9 cellular contexts compared by ENCODE assay signal in genomic region chr16:75621170-75621477, GRCh38. TPM values are rescaled to one million over a fixed set of nuclear protein-coding genes. Genes with fewer than 3 reads are reported as not detected.
A peak's percentile ranks its signal among the peaks of the same experiment; 100 is the strongest.
DNase-seq lines count a peak whose midpoint lies in the region; ATAC-seq and FAIRE-seq lines count a peak whose summit lies in the region.
"Had no signal": no experiment of that assay in that cellular context is flagged by ENCODE, and none has a peak within 500 bp of the region (broad histone marks: within the 10 kb centered on the region; RNA-seq: fewer than 3 reads in every experiment).

No MANE protein-coding gene starts in this region.

- H3K27me3 Mint-ChIP-seq in activated T-helper 17 cell treated with anti-CD3 and anti-CD28 coated beads, Interleukin-2, amount 50 U/mL, for 72 hours: no peaks in the 10 kb centered on the region

- peak overlapping the region; percentile 92 for H3K4me3 Mint-ChIP-seq in activated T-helper 17 cell treated with anti-CD3 and anti-CD28 coated beads, Interleukin-2, amount 50 U/mL, for 72 hours

- no peak for ATAC-seq in activated T-helper 17 cell treated with anti-CD3 and anti-CD28 coated beads, Interleukin-2, amount 50 U/mL, for 72 hours (replicated peaks)
- ATAC-seq in GM19395 (IDR thresholded peaks at IDR 0.05; ENCODE audit: unreplicated experiment): no peak

- DNase-seq in NCI-H1092 treated with DMSO at 0.1 percent for 48 hours (lab: John Stamatoyannopoulos, UW) (peak; percentile 9), NCI-H1092 (lab: John Stamatoyannopoulos, UW) (no peak), HTR-8/SVneo (ENCODE audit: insufficient read length, low spot score) (peak; percentile 24), kidney tubule cell (ENCODE audit: low spot score) (peak; percentile 28), 8988T (no peak), GM19239 (ENCODE audit: insufficient read length, low spot score) (no peak)

- H3K27ac Mint-ChIP-seq in activated T-helper 17 cell treated with anti-CD3 and anti-CD28 coated beads, Interleukin-2, amount 50 U/mL, for 72 hours: peak overlapping the region; percentile 95

- peaks cover 70% of the 10 kb centered on the region for H3K36me3 Mint-ChIP-seq in activated T-helper 17 cell treated with anti-CD3 and anti-CD28 coated beads, Interleukin-2, amount 50 U/mL, for 72 hours (ENCODE audit: low read depth)

- FAIRE-seq in HTR-8/SVneo (lab: Jason Lieb, UNC) (no peak), GM19239 (lab: Jason Lieb, UNC) (no peak)
- FAIRE-seq: G401.6 had no signal

- peaks cover 26% of the 10 kb centered on the region for H3K4me1 Mint-ChIP-seq in activated T-helper 17 cell treated with anti-CD3 and anti-CD28 coated beads, Interleukin-2, amount 50 U/mL, for 72 hours

- no peaks in the 10 kb centered on the region for H3K9me3 Mint-ChIP-seq in activated T-helper 17 cell treated with anti-CD3 and anti-CD28 coated beads, Interleukin-2, amount 50 U/mL, for 72 hours

RNA-seq across cellular contexts. Expression of gene ADAT1, which starts 2.0 kb away (rescaled TPM):
- total RNA-seq in activated T-helper 17 cell treated with anti-CD3 and anti-CD28 coated beads, Interleukin-2, amount 50 U/mL, for 72 hours: 10 to 100 TPM; 25.6 to 48.9 TPM

RNA-seq across cellular contexts. Expression of gene KARS1, which starts 26.3 kb away (rescaled TPM):
- 100 to 1,000 TPM; 153 to 269 TPM for total RNA-seq in activated T-helper 17 cell treated with anti-CD3 and anti-CD28 coated beads, Interleukin-2, amount 50 U/mL, for 72 hours

RNA-seq across cellular contexts. Expression of gene TERF2IP, which starts 26.4 kb away (rescaled TPM):
- total RNA-seq in activated T-helper 17 cell treated with anti-CD3 and anti-CD28 coated beads, Interleukin-2, amount 50 U/mL, for 72 hours: 10 to 100 TPM; 56.7 to 67.1 TPM

RNA-seq across cellular contexts. Expression of gene GABARAPL2, which starts 54.9 kb away (rescaled TPM):
- total RNA-seq in activated T-helper 17 cell treated with anti-CD3 and anti-CD28 coated beads, Interleukin-2, amount 50 U/mL, for 72 hours: 10 to 100 TPM; 67.3 to 69.4 TPM

RNA-seq across cellular contexts. Expression of gene CPHXL2, which starts 55.7 kb away (rescaled TPM):
- total RNA-seq in activated T-helper 17 cell treated with anti-CD3 and anti-CD28 coated beads, Interleukin-2, amount 50 U/mL, for 72 hours: not detected

Comparison
In these comparisons a context has a peak if more than half of its experiments do, and no peak if none do; other contexts are left out.
1. DNase-seq: peak in NCI-H1092 treated with DMSO at 0.1 percent for 48 hours (single experiment), HTR-8/SVneo (single experiment) and kidney tubule cell (single experiment); none in NCI-H1092 (single experiment), 8988T (single experiment) and GM19239 (single experiment).